In genomic region chr5:139402561-139403158, GRCh38 we compare ENCODE assay signal across 8 cellular contexts. TPM values are rescaled to one million over a fixed set of nuclear protein-coding genes. Genes with fewer than 3 reads are reported as not detected.
DNase-seq lines count a peak whose midpoint lies in the region; ATAC-seq and TF ChIP-seq lines count a peak whose summit lies in the region.

No MANE protein-coding gene starts in this region.

- in situ Hi-C loops in Panc1 (cut with HindIII; ENCODE audit: low pct_unique_long_range_greater_than_20kb, low sequenced_read_pairs) = loop anchor here (25.0 kb wide), 1 partner anchor 110 kb away; no protein-coding TSS in a partner anchor

- POLR2A ChIA-PET in Panc1 (lab: Charles Lee) = no interaction called here

- DNase-seq in cardiac muscle cell (ENCODE audit: low read depth in 1 of 2, low spot score in 1 of 2) (peak in 1 of 2 donors; percentile 38), Right ventricle myocardium inferior (ENCODE audit: missing footprints) (no peak), Panc1 (ENCODE audit: low read depth, low spot score) (no peak), endothelial cell (ENCODE audit: low spot score) (peak; percentile 51), retinal pigment epithelial cell (ENCODE audit: low read depth) (no peak), germinal center (ENCODE audit: low spot score) (no peak), superior temporal gyrus (ENCODE audit: extremely low spot score) (no peak)

- TF ChIP-seq CTCF in cardiac muscle cell (IDR thresholded peaks at IDR 0.05; ENCODE audit: low read depth, low read length) (peak; percentile 40), Panc1 (IDR thresholded peaks at IDR 0.05) (peak; percentile 83), endothelial cell (IDR thresholded peaks at IDR 0.05; ENCODE audit: unreplicated experiment) (peak; percentile 38), retinal pigment epithelial cell (conservative IDR thresholded peaks at IDR 0.05; ENCODE audit: low read depth, low read length) (peak; percentile 56)

- CTCF ChIA-PET in Panc1 (lab: Charles Lee) = no interaction called here

- BruUV-seq in Panc1 (replicated peaks; lab: Mats Ljungman, UMichigan) = no TSS peak

- H3K4me3 ChIP-seq in cardiac muscle cell = no peak overlapping the region
- H3K4me3 ChIP-seq in Panc1 (ENCODE audit: low read depth in 2 of 2, low read length in 2 of 2) = no peak overlapping the region; a peak in 1 of 4 replicates
- H3K4me3 ChIP-seq in retinal pigment epithelial cell (ENCODE audit: low read length) = no peak overlapping the region

- ATAC-seq in Right ventricle myocardium inferior = no peak
- ATAC-seq in Panc1 = no peak
- no peak for ATAC-seq in HG02870 (IDR thresholded peaks at IDR 0.05; ENCODE audit: unreplicated experiment)

- H3K36me3 ChIP-seq in cardiac muscle cell = peaks cover 4% of the 10 kb centered on the region
- no peaks in the 10 kb centered on the region for H3K36me3 ChIP-seq in Panc1 (ENCODE audit: control insufficient read depth, insufficient read depth, low read length)

- peaks cover 6% of the 10 kb centered on the region for H3K27me3 Mint-ChIP-seq in endothelial cell (ENCODE audit: unreplicated experiment)

- no peaks in the 10 kb centered on the region for H3K27me3 ChIP-seq in cardiac muscle cell
- no peaks in the 10 kb centered on the region for H3K27me3 ChIP-seq in Panc1 (ENCODE audit: control insufficient read depth, insufficient read depth, low read length)

- peaks cover 6% of the 10 kb centered on the region for H3K36me3 Mint-ChIP-seq in endothelial cell (ENCODE audit: low read depth, unreplicated experiment)

- H3K27ac ChIP-seq in cardiac muscle cell (peak overlapping the region; percentile 86), Panc1 (ENCODE audit: low read length) (peak overlapping the region; percentile 91; the same call in 1 of the 2 replicates)

- no peaks in the 10 kb centered on the region for H3K9me3 Mint-ChIP-seq in endothelial cell (ENCODE audit: unreplicated experiment)

- H3K4me3 Mint-ChIP-seq in endothelial cell (ENCODE audit: unreplicated experiment) = peak overlapping the region; percentile 90

- intact Hi-C loops in Right ventricle myocardium inferior (cut with DNase I) = no loop called here
- intact Hi-C loops in Panc1 (cut with micrococcal nuclease; ENCODE audit: unreplicated experiment) = no loop called here

- peak overlapping the region; percentile 55 for H3K27ac Mint-ChIP-seq in endothelial cell (ENCODE audit: unreplicated experiment)

- H3K4me1 Mint-ChIP-seq in endothelial cell (ENCODE audit: unreplicated experiment) = peaks cover 23% of the 10 kb centered on the region

- H3K4me1 ChIP-seq in cardiac muscle cell (ENCODE audit: low read depth) = peaks cover 6% of the 10 kb centered on the region
- H3K4me1 ChIP-seq in Panc1 (ENCODE audit: control insufficient read depth, insufficient read depth, low read length) = peaks cover 14% of the 10 kb centered on the region

- H3K9me3 ChIP-seq in cardiac muscle cell (ENCODE audit: low read depth) = no peaks in the 10 kb centered on the region
- no peaks in the 10 kb centered on the region for H3K9me3 ChIP-seq in Panc1 (ENCODE audit: control insufficient read depth, insufficient read depth, low read depth, low read length)

RNA-seq across cellular contexts. Expression of gene SPATA24, which starts 1.2 kb away (rescaled TPM):
- total RNA-seq in cardiac muscle cell (14.2 and 45.3 TPM in 2 replicates), Right ventricle myocardium inferior (17.2 TPM), Panc1 (2021; ENCODE audit: unreplicated experiment) (5.5 TPM), endothelial cell (ENCODE audit: unreplicated experiment) (7.6 TPM)
- polyA plus RNA-seq in cardiac muscle cell = 12.8 and 29.0 TPM in 2 replicates
- 4.0 TPM for polyA plus RNA-seq in Panc1 (2012; ENCODE audit: insufficient read length)

RNA-seq across cellular contexts. Expression of gene PROB1, which starts 7.8 kb away (rescaled TPM):
- total RNA-seq in cardiac muscle cell (22.2 and 42.5 TPM in 2 replicates), Right ventricle myocardium inferior (49.3 TPM), Panc1 (2021; ENCODE audit: unreplicated experiment) (2.3 TPM), endothelial cell (ENCODE audit: unreplicated experiment) (7.3 TPM)
- polyA plus RNA-seq in cardiac muscle cell = 15.2 and 20.5 TPM in 2 replicates
- 3.8 TPM for polyA plus RNA-seq in Panc1 (2012; ENCODE audit: insufficient read length)

RNA-seq across cellular contexts. Expression of gene MZB1, which starts 12.9 kb away (rescaled TPM):
- total RNA-seq in cardiac muscle cell (2.3 and 5.3 TPM in 2 replicates), Right ventricle myocardium inferior (1.2 TPM), Panc1 (2021; ENCODE audit: unreplicated experiment) (0.49 TPM), endothelial cell (ENCODE audit: unreplicated experiment) (0.38 TPM)
- polyA plus RNA-seq in cardiac muscle cell = 1.3 and 4.0 TPM in 2 replicates
- 0.21 TPM for polyA plus RNA-seq in Panc1 (2012; ENCODE audit: insufficient read length)

RNA-seq across cellular contexts. Expression of gene SLC23A1, which starts 19.6 kb away (rescaled TPM):
- 0.81 TPM in 1 of 2 replicates, not detected in the other for total RNA-seq in cardiac muscle cell
- 0.06 and 0.37 TPM in 2 replicates for polyA plus RNA-seq in cardiac muscle cell
- total RNA-seq in Right ventricle myocardium inferior = not detected
- not detected for total RNA-seq in Panc1 (2021; ENCODE audit: unreplicated experiment)
- not detected for polyA plus RNA-seq in Panc1 (2012; ENCODE audit: insufficient read length)
- total RNA-seq in endothelial cell (ENCODE audit: unreplicated experiment) = not detected

RNA-seq across cellular contexts. Expression of gene DNAJC18, which starts 36.7 kb away (rescaled TPM):
- total RNA-seq in cardiac muscle cell = 10.0 and 10.1 TPM in 2 replicates
- polyA plus RNA-seq in cardiac muscle cell = 17.4 and 37.2 TPM in 2 replicates
- total RNA-seq in Right ventricle myocardium inferior = 7.9 TPM
- 8.8 TPM for total RNA-seq in Panc1 (2021; ENCODE audit: unreplicated experiment)
- polyA plus RNA-seq in Panc1 (2012; ENCODE audit: insufficient read length) = 8.8 TPM
- 69.6 TPM for total RNA-seq in endothelial cell (ENCODE audit: unreplicated experiment)
